19 cellular contexts compared by ENCODE assay signal in the genomic region with DNA sequence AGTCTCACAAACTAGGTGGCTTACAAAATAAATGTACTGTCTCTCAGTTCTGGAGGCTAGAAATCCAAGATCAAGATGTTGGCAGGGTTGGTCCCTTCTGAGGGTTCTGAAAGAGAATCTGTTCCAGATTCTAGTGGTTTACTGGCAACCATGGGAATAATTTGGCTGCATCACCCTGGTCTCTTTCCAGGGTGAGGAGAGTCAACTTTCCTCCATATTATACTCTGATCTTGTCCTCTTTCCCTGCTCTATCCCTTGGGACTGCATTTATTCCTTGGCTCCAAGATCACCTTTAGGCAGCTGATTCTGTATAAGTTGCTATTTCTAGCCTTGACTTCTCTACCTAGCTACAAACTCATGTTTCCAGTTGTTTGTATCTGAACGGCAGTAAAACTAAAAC. TPM values are rescaled to one million over a fixed set of nuclear protein-coding genes. Genes with fewer than 3 reads are reported as not detected.
DNase-seq lines count a peak whose midpoint lies in the region; ATAC-seq and TF ChIP-seq lines count a peak whose summit lies in the region.
"Had no signal": no experiment of that assay in that cellular context is flagged by ENCODE, and none has a peak within 500 bp of the region (broad histone marks: within the 10 kb centered on the region; RNA-seq: fewer than 3 reads in every experiment).

No MANE protein-coding gene starts in this region.

- no peaks in the 10 kb centered on the region for H3K79me2 ChIP-seq in smooth muscle cell (ENCODE audit: low read depth)

- no peaks in the 10 kb centered on the region for H3F3A ChIP-seq in smooth muscle cell (ENCODE audit: low read depth)

- no peak overlapping the region for H3K9ac ChIP-seq in muscle layer of colon (ENCODE audit: low read length)
- H3K9ac ChIP-seq in stomach smooth muscle (ENCODE audit: low read length in 2 of 2): no peak overlapping the region
- no peak overlapping the region for H3K9ac ChIP-seq in smooth muscle cell (ENCODE audit: low read depth)

- no peak for TF ChIP-seq CTCF in smooth muscle cell (IDR thresholded peaks at IDR 0.05; ENCODE audit: borderline replicate concordance, insufficient read depth, poor library complexity, severe bottlenecking)

- H2AFZ ChIP-seq in smooth muscle cell (ENCODE audit: low read depth): no peak overlapping the region

- peak; percentile 16 for DNase-seq in MG63
- DNase-seq in fibroblast of peridontal ligament (ENCODE audit: extremely low read depth): peak; percentile 80
- DNase-seq in NOMO-1 treated with dmso at 0.1 percent for 144 hours (lab: John Stamatoyannopoulos, UW; ENCODE audit: unreplicated experiment): no peak
- no peak for DNase-seq in smooth muscle cell (lab: John Stamatoyannopoulos, UW; ENCODE audit: unreplicated experiment)
- DNase-seq in activated CD4-positive, alpha-beta T cell treated with anti-CD3 and anti-CD28 coated beads for 48 hours: no peak
- DNase-seq: activated B cell treated with CpG ODN at 0.5 μM for 24 hours; activated CD8-positive, alpha-beta T cell treated with anti-CD3 and anti-CD28 coated beads, Interleukin-2, amount 10 ng/mL, durations not matched to agents 7 days and 5 days; activated naive CD4-positive, alpha-beta T cell treated with anti-CD3 and anti-CD28 coated beads for 36 hours; activated T-cell treated with anti-CD3 and anti-CD28 coated beads, Interleukin-2, amount 50 U/mL, for 24 hours; CD4-positive, alpha-beta memory T cell; foreskin melanocyte; H7; NCI-H1436 treated with DMSO at 0.1 percent for 48 hours; NCI-H2171 treated with DMSO at 0.1 percent for 48 hours; stimulated activated CD4-positive, alpha-beta T cell treated with anti-CD3 and anti-CD28 coated beads, Interleukin-4, amount 100 ng/mL, for 1 hour had no signal

- no peaks in the 10 kb centered on the region for H3K27me3 ChIP-seq in MG63
- no peaks in the 10 kb centered on the region for H3K27me3 ChIP-seq in muscle layer of colon (ENCODE audit: control insufficient read depth in 1 of 2, insufficient read depth in 2 of 2, low read length in 2 of 2)
- no peaks in the 10 kb centered on the region for H3K27me3 ChIP-seq in stomach smooth muscle (ENCODE audit: control insufficient read depth in 1 of 2, insufficient read depth in 2 of 2, low read length in 2 of 2)
- H3K27me3 ChIP-seq in smooth muscle cell (ENCODE audit: low read depth): no peaks in the 10 kb centered on the region

- H3K27ac ChIP-seq in muscle layer of colon (ENCODE audit: low read depth, low read length): peak overlapping the region; percentile 50
- peak overlapping the region; percentile 37 for H3K27ac ChIP-seq in stomach smooth muscle (ENCODE audit: low read length)
- H3K27ac ChIP-seq in smooth muscle cell (ENCODE audit: low read depth): no peak overlapping the region

- ATAC-seq in HG03521 (IDR thresholded peaks at IDR 0.05; ENCODE audit: unreplicated experiment): no peak
- ATAC-seq: activated CD8-positive, alpha-beta T cell treated with anti-CD3 and anti-CD28 coated beads, Interleukin-2, amount 10 ng/mL, durations not matched to agents 7 days and 5 days had no signal

- H3K4me1 ChIP-seq in muscle layer of colon (ENCODE audit: insufficient read depth, low read length) (peaks cover 28% of the 10 kb centered on the region), stomach smooth muscle (ENCODE audit: control insufficient read depth, insufficient read depth, low read length) (peaks cover 11% of the 10 kb centered on the region), smooth muscle cell (ENCODE audit: low read depth) (no peaks in the 10 kb centered on the region)

- no peak overlapping the region for H3K4me3 ChIP-seq in MG63
- H3K4me3 ChIP-seq in muscle layer of colon (ENCODE audit: low read depth in 1 of 2, low read length in 2 of 2): no peak overlapping the region
- peak overlapping the region in 1 of 2 donors; percentile 24 for H3K4me3 ChIP-seq in stomach smooth muscle (ENCODE audit: low read length in 2 of 2)
- no peak overlapping the region for H3K4me3 ChIP-seq in smooth muscle cell
- H3K4me3 ChIP-seq: skin epidermis had no signal

- H3K4me2 ChIP-seq in smooth muscle cell: no peak overlapping the region

- H4K20me1 ChIP-seq in smooth muscle cell (ENCODE audit: low read depth): no peaks in the 10 kb centered on the region

- 96% methylated on average over 1 of the region's 1 CpG for WGBS in smooth muscle cell (ENCODE audit: low lambda C conversion rate)

- H3K9me3 ChIP-seq in MG63 (no peaks in the 10 kb centered on the region), muscle layer of colon (ENCODE audit: low read length) (no peaks in the 10 kb centered on the region), stomach smooth muscle (ENCODE audit: control insufficient read depth in 2 of 2, low read length in 2 of 2) (no peaks in the 10 kb centered on the region), smooth muscle cell (replicated peaks; ENCODE audit: low read depth) (no peaks in the 10 kb centered on the region)

- H3K36me3 ChIP-seq in MG63 (no peaks in the 10 kb centered on the region), muscle layer of colon (ENCODE audit: insufficient read depth, low read length) (no peaks in the 10 kb centered on the region), stomach smooth muscle (ENCODE audit: control insufficient read depth in 2 of 2, insufficient read depth in 2 of 2, low read length in 2 of 2) (no peaks in the 10 kb centered on the region), smooth muscle cell (ENCODE audit: low read depth) (no peaks in the 10 kb centered on the region)

RNA-seq across cellular contexts. Expression of a gene that starts 35.2 kb away (rescaled TPM):
- 0.13 TPM in 1 of 2 replicates, not detected in the other for total RNA-seq in MG63 (2014; rRNA removed; shearing (Covaris generic); ENCODE audit: low replicate concordance)
- total RNA-seq in smooth muscle cell: 10.5 and 15.2 TPM in 2 replicates
- 8.7 and 9.1 TPM in 2 replicates for polyA plus RNA-seq in smooth muscle cell

Comparison
In these comparisons a context has a peak if more than half of its experiments do, and no peak if none do; other contexts are left out.
1. DNase-seq: peak in MG63 (single experiment) and fibroblast of peridontal ligament (single experiment); none in NOMO-1 treated with dmso at 0.1 percent for 144 hours (single experiment), smooth muscle cell (single experiment) and activated CD4-positive, alpha-beta T cell treated with anti-CD3 and anti-CD28 coated beads for 48 hours (single experiment).
2. RNA of a gene that starts 35.2 kb away (total RNA-seq): 10.5 to 15.2 TPM in smooth muscle cell; 0.13 TPM in MG63; every median in the first group is over 10 times any median in the second.